ENCODE assay signal across 11 cellular contexts in genomic region chr13:46575843-46576242, GRCh38. TPM values are rescaled to one million over a fixed set of nuclear protein-coding genes. Genes with fewer than 3 reads are reported as not detected.
A peak's percentile ranks its signal among the peaks of the same experiment; 100 is the strongest.
DNase-seq lines count a peak whose midpoint lies in the region; ATAC-seq and TF ChIP-seq lines count a peak whose summit lies in the region.
"Had no signal": no experiment of that assay in that cellular context is flagged by ENCODE, and none has a peak within 500 bp of the region (broad histone marks: within the 10 kb centered on the region; RNA-seq: fewer than 3 reads in every experiment).

No MANE protein-coding gene starts in this region.

- H3K9me3 ChIP-seq in SJSA1 (replicated peaks) (no peaks in the 10 kb centered on the region), psoas muscle (no peaks in the 10 kb centered on the region)

- no peaks in the 10 kb centered on the region for H3K27me3 ChIP-seq in SJSA1 (replicated peaks)
- H3K27me3 ChIP-seq in psoas muscle (ENCODE audit: insufficient read depth in 3 of 3, low read length in 2 of 3), result no peaks in the 10 kb centered on the region

- TF ChIP-seq CTCF in fibroblast of the aortic adventitia (IDR thresholded peaks at IDR 0.05; ENCODE audit: insufficient read depth, low read length) (no peak), psoas muscle (IDR thresholded peaks at IDR 0.05) (no peak)

- peak; percentile 30 to 74 (median 68) for ATAC-seq in psoas muscle
- ATAC-seq in GM21515 (IDR thresholded peaks at IDR 0.05; ENCODE audit: unreplicated experiment), result no peak
- ATAC-seq in HG03196 (IDR thresholded peaks at IDR 0.05; ENCODE audit: unreplicated experiment), result no peak

- peak overlapping the region; percentile 70 for H3K27ac ChIP-seq in SJSA1
- H3K27ac ChIP-seq in psoas muscle, result no peak overlapping the region

- WGBS in psoas muscle, 3 donors, result 8 to 11% (median 9%) methylated on average over 5 of the region's 5 CpGs

- intact Hi-C loops in psoas muscle (cut with DNase I), result no loop called here

- DNase-seq in Daoy (ENCODE audit: low read depth) (peak; percentile 40), SJSA1 (ENCODE audit: low read depth in 1 of 2, low spot score in 2 of 2) (peak; percentile 59 to 71), fibroblast of the aortic adventitia (ENCODE audit: low read depth) (peak; percentile 96), psoas muscle (no peak), ureter (ENCODE audit: low spot score) (no peak)
- no peak for DNase-seq in activated effector memory CD4-positive, alpha-beta T cell treated with Interleukin-2 at 50 U/mL for 16 hours
- DNase-seq: activated CD4-positive, alpha-beta T cell treated with anti-CD3 and anti-CD28 coated beads, Interleukin-2, amount 10 ng/mL, durations not matched to agents 24 days and 14 days; cortex of kidney; NK-92 treated with Interleukin-12 subunit alpha and Interleukin-12 subunit beta, amount 100 ng/mL, for 24 hours had no signal

- peaks cover 4% of the 10 kb centered on the region; the same call in 1 of the 2 replicates for H3K36me3 ChIP-seq in SJSA1
- no peaks in the 10 kb centered on the region for H3K36me3 ChIP-seq in psoas muscle (ENCODE audit: insufficient read depth in 1 of 2, low read depth in 1 of 2)

- H3K4me1 ChIP-seq in SJSA1 (replicated peaks) (peaks cover 51% of the 10 kb centered on the region), psoas muscle (peaks cover 34% of the 10 kb centered on the region)

- H3K4me3 ChIP-seq in SJSA1 (no peak overlapping the region), fibroblast of the aortic adventitia (ENCODE audit: low read depth, low read length) (no peak overlapping the region), psoas muscle (no peak overlapping the region)

RNA-seq across cellular contexts. Expression of gene LRCH1, which starts 22.9 kb away (rescaled TPM):
- 2.9 and 3.8 TPM in 2 replicates for total RNA-seq in Daoy (2014; rRNA removed; shearing (Covaris generic))
- 4.3 and 6.3 TPM in 2 replicates for total RNA-seq in SJSA1 (2014; rRNA removed; shearing (Covaris generic))
- total RNA-seq in fibroblast of the aortic adventitia (ENCODE audit: low replicate concordance) (8.2 and 9.5 TPM in 2 replicates), psoas muscle (1 to 10 TPM; 4.1 to 7.9 (median 4.7) TPM), ureter (27.3 TPM)
- 1 to 10 TPM; 1.7 to 2.6 (median 2.3) TPM for polyA plus RNA-seq in psoas muscle

Comparison
In these comparisons a context has a peak if more than half of its experiments do, and no peak if none do; other contexts are left out.
1. DNase-seq: peak in Daoy (single experiment), SJSA1 (2 of 2) and fibroblast of the aortic adventitia (single experiment); none in psoas muscle (0 of 2), activated effector memory CD4-positive, alpha-beta T cell treated with Interleukin-2 at 50 U/mL for 16 hours (single experiment) and ureter (single experiment).
2. ATAC-seq: peak in psoas muscle (4 of 4); none in GM21515 (single experiment) and HG03196 (single experiment).